Comparison of ENCODE assay signal across 1 cellular context in genomic region chr5:175494271-175495183, GRCh38.
TF ChIP-seq lines count a peak whose summit lies in the region.

No MANE protein-coding gene starts in this region.

TF ChIP-seq in GM12878, 131 proteins besides CTCF, POLR2A, EP300 and RAD21:
- TF ChIP-seq KDM1A (IDR thresholded peaks at IDR 0.05; ENCODE audit: borderline replicate concordance) (no peak), ATF7 (IDR thresholded peaks at IDR 0.05; ENCODE audit: low read depth) (no peak), IKZF2 (IDR thresholded peaks at IDR 0.05) (no peak), FOXK2 (IDR thresholded peaks at IDR 0.05) (no peak), BRCA1 (IDR thresholded peaks at IDR 0.05; ENCODE audit: low read depth, low read length) (no peak), HDAC2 (IDR thresholded peaks at IDR 0.05) (no peak), LARP7 (IDR thresholded peaks at IDR 0.05) (no peak)
